8 cellular contexts compared by ENCODE assay signal in the genomic region with DNA sequence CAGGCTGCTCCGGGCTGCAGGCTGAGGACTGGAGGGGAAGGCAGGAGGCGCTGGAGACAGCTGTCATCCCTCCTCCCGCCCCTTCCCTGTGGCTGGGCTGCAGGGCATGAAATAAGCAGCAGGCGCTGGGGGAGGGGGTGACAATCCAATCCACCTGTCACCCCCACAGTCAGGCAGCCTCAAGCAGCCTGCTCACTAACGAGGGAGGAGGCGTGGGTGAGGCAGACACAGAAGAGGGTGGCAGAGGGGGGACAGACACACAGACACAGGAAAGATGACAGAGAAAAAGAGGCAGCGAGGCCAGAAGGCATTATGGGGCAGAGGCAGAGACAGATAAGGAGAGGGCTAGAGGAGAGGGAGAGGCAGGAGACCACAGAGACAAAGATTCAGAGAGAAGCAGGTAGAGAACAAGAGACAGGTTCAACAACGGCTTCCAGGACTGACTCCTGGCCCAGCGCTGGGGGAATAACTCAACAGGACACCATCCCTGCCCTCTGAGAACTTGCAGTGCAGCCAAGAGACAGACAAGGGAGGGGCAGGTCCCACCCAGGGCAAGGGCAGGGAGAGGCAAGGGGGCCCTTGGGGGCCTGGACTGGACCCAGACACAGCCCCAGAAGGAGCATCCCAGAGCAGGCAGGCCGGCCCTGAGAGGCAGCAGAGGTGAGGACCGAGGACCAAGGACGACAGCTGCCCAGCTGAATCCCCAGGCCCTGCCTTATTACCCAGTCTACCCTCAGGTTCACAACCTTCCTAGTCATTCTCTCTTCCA. TPM values are rescaled to one million over a fixed set of nuclear protein-coding genes. Genes with fewer than 3 reads are reported as not detected.
DNase-seq lines count a peak whose midpoint lies in the region; ATAC-seq and TF ChIP-seq lines count a peak whose summit lies in the region.

No MANE protein-coding gene starts in this region.

- peaks cover 73% of the 10 kb centered on the region for H3K79me2 ChIP-seq in parathyroid adenoma

- H3K27me3 ChIP-seq in foreskin keratinocyte, result no peaks in the 10 kb centered on the region
- no peaks in the 10 kb centered on the region for H3K27me3 ChIP-seq in parathyroid adenoma (ENCODE audit: control insufficient read depth, insufficient read depth, low read length)

- H3K9ac ChIP-seq in parathyroid adenoma, result no peak overlapping the region

- no peak for TF ChIP-seq CTCF in GM12864 (IDR thresholded peaks at IDR 0.05; ENCODE audit: low read depth, low read length, missing control alignments)
- peak; percentile 27 for TF ChIP-seq CTCF in foreskin keratinocyte (conservative IDR thresholded peaks at IDR 0.05)
- peak; percentile 35 for TF ChIP-seq CTCF in parathyroid adenoma (IDR thresholded peaks at IDR 0.05)

- H3K4me1 ChIP-seq in foreskin keratinocyte, result no peaks in the 10 kb centered on the region
- H3K4me1 ChIP-seq in parathyroid adenoma, result peaks cover 57% of the 10 kb centered on the region

- H3K9me3 ChIP-seq in parathyroid adenoma (ENCODE audit: control insufficient read depth, low read length), result no peaks in the 10 kb centered on the region

- no peaks in the 10 kb centered on the region for H3K36me3 ChIP-seq in parathyroid adenoma (ENCODE audit: control insufficient read depth, insufficient read depth, low read length)

- H3K4me3 ChIP-seq in GM12864 (ENCODE audit: low read depth, low read length) (peak overlapping the region; percentile 45), parathyroid adenoma (ENCODE audit: low read depth, low read length) (peak overlapping the region; percentile 12)

- no peak overlapping the region for H2AFZ ChIP-seq in parathyroid adenoma

- peak overlapping the region; percentile 67 for H3K4me2 ChIP-seq in parathyroid adenoma (ENCODE audit: low read length)

- H3K27ac ChIP-seq in foreskin keratinocyte (no peak overlapping the region), parathyroid adenoma (peak overlapping the region; percentile 89)

- DNase-seq in GM12864 (ENCODE audit: low read depth) (no peak), NCI-H345 (lab: John Stamatoyannopoulos, UW) (peak; percentile 77), foreskin keratinocyte (no peak), DMS114 treated with DMSO at 0.1 percent for 48 hours (lab: John Stamatoyannopoulos, UW; ENCODE audit: unreplicated experiment) (no peak), NCI-H1930 (lab: John Stamatoyannopoulos, UW) (no peak)
- peak; percentile 67 for DNase-seq in activated CD8-positive, alpha-beta memory T cell treated with anti-CD3 and anti-CD28 coated beads, Interleukin-2, amount 50 U/mL, for 4 hours

- peak; percentile 21 for ATAC-seq in HG02678 (IDR thresholded peaks at IDR 0.05; ENCODE audit: unreplicated experiment)
- ATAC-seq in foreskin keratinocyte, result no peak

RNA-seq across cellular contexts. Expression of a gene that starts 11.2 kb away (rescaled TPM):
- 17.2 and 18.5 TPM in 2 replicates for total RNA-seq in foreskin keratinocyte
- 13.1 and 13.3 TPM in 2 replicates for polyA plus RNA-seq in foreskin keratinocyte

Comparison
In these comparisons a context has a peak if more than half of its experiments do, and no peak if none do; other contexts are left out.
1. DNase-seq: peak in NCI-H345 (single experiment) and activated CD8-positive, alpha-beta memory T cell treated with anti-CD3 and anti-CD28 coated beads, Interleukin-2, amount 50 U/mL, for 4 hours (single experiment); none in GM12864 (single experiment), foreskin keratinocyte (0 of 2), DMS114 treated with DMSO at 0.1 percent for 48 hours (single experiment) and NCI-H1930 (0 of 2).